ENCODE assay signal across 18 cellular contexts in the genomic region with DNA sequence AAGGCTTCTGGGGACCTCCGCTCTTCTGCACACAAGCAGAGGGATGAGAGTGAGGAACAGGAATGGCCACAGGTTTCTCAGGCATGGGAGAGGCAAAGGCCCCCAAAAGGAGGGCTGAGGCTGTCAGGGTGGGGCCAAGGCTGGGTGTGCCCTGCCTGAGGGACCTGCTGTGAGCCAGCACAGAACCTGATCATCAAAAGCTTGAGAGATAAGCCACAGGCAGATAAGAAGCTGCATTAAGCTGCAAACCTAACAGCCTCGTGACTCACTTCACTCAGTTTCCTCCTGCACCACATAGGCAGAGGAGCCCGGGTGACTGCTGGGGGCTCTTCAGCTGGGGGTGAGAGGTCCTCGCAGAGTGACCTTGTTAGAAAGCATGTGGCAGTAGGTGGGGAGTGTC.
"Had no signal": no experiment of that assay in that cellular context is flagged by ENCODE, and none has a peak within 500 bp of the region (broad histone marks: within the 10 kb centered on the region; RNA-seq: fewer than 3 reads in every experiment).

No MANE protein-coding gene starts in this region.

- H3K4me3 ChIP-seq: ascending aorta, gastroesophageal sphincter, heart left ventricle, suprapubic skin, upper lobe of left lung had no signal

- H2AFZ ChIP-seq: parathyroid adenoma had no signal

- H3K36me3 ChIP-seq: ascending aorta, gastroesophageal sphincter, heart left ventricle, neutrophil, suprapubic skin, upper lobe of left lung, WERI-Rb-1 had no signal

- ATAC-seq: activated T-cell treated with anti-CD3 and anti-CD28 coated beads, Interleukin-2, amount 50 U/mL, for 72 hours; esophagus mucosa; gastroesophageal sphincter; heart left ventricle; natural killer cell had no signal

- FAIRE-seq: endometrium had no signal

- H3K79me2 ChIP-seq: parathyroid adenoma had no signal

- H3K9me3 ChIP-seq: ascending aorta, gastroesophageal sphincter, heart left ventricle, neutrophil, suprapubic skin, upper lobe of left lung had no signal

- DNase-seq: activated CD4-positive, alpha-beta T cell treated with anti-CD3 and anti-CD28 coated beads for 1 hour; activated effector memory CD4-positive, alpha-beta T cell treated with anti-CD3 and anti-CD28 coated beads, Interleukin-2, amount 50 U/mL, for 16 hours; activated naive CD4-positive, alpha-beta T cell treated with anti-CD3 and anti-CD28 coated beads, Interleukin-2, amount 50 U/mL, for 16 hours; activated T-cell treated with anti-CD3 and anti-CD28 coated beads, Interleukin-2, amount 50 U/mL, for 72 hours; cortex of kidney; heart left ventricle; immature natural killer cell; natural killer cell; stimulated activated CD4-positive, alpha-beta T cell treated with anti-CD3 and anti-CD28 coated beads, Interleukin-2, amount 100 ng/mL, for 24 hours; upper lobe of left lung; WERI-Rb-1 had no signal

- H3K27me3 ChIP-seq: ascending aorta, gastroesophageal sphincter, heart left ventricle, neutrophil, suprapubic skin, upper lobe of left lung had no signal

- H3K9ac ChIP-seq: parathyroid adenoma had no signal

- H3K27ac ChIP-seq: ascending aorta, gastroesophageal sphincter, heart left ventricle, neutrophil, parathyroid adenoma, suprapubic skin, upper lobe of left lung, WERI-Rb-1 had no signal

- H3K4me1 ChIP-seq: ascending aorta, gastroesophageal sphincter, parathyroid adenoma, upper lobe of left lung had no signal
